In genomic region chr12:53645191-53645590, GRCh38 we compare ENCODE assay signal across 16 cellular contexts.
"Had no signal": no experiment of that assay in that cellular context is flagged by ENCODE, and none has a peak within 500 bp of the region (broad histone marks: within the 10 kb centered on the region; RNA-seq: fewer than 3 reads in every experiment).

No MANE protein-coding gene starts in this region.

- H3K4me3 Mint-ChIP-seq: activated CD4-positive, alpha-beta T cell treated with anti-CD3 and anti-CD28 coated beads, Interleukin-2, amount 10 ng/mL, durations not matched to agents 7 days and 5 days; activated T-cell treated with anti-CD3 and anti-CD28 coated beads, Interleukin-2, amount 50 U/mL, for 4 hours; endodermal cell; nephron; stimulated activated naive B cell treated with anti-CD40 and anti-IgM and Interleukin-4, amounts not matched to agents 10 μg/mL and 1 μg/mL and 100 μg/mL, for 72 hours had no signal

- H3K4me1 ChIP-seq: gastrocnemius medialis, upper lobe of left lung had no signal

- H3K27me3 ChIP-seq: dorsolateral prefrontal cortex, gastrocnemius medialis, upper lobe of left lung had no signal

- H3K27me3 Mint-ChIP-seq: stimulated activated naive B cell treated with anti-CD40 and anti-IgM and Interleukin-4, amounts not matched to agents 10 μg/mL and 1 μg/mL and 100 μg/mL, for 72 hours had no signal

- H3K27ac ChIP-seq: dorsolateral prefrontal cortex, epithelial cell of prostate, gastrocnemius medialis, thoracic aorta, upper lobe of left lung had no signal

- H3K9me3 ChIP-seq: gastrocnemius medialis, thoracic aorta, upper lobe of left lung had no signal

- H3K27ac Mint-ChIP-seq: activated CD4-positive, alpha-beta T cell treated with anti-CD3 and anti-CD28 coated beads, Interleukin-2, amount 10 ng/mL, durations not matched to agents 7 days and 5 days; endodermal cell; nephron; stimulated activated naive B cell treated with anti-CD40 and anti-IgM and Interleukin-4, amounts not matched to agents 10 μg/mL and 1 μg/mL and 100 μg/mL, for 72 hours had no signal

- H3K36me3 ChIP-seq: gastrocnemius medialis, thoracic aorta, upper lobe of left lung had no signal

- H3K4me1 Mint-ChIP-seq: activated CD4-positive, alpha-beta T cell treated with anti-CD3 and anti-CD28 coated beads, Interleukin-2, amount 10 ng/mL, durations not matched to agents 7 days and 5 days; endodermal cell; stimulated activated naive B cell treated with anti-CD40 and anti-IgM and Interleukin-4, amounts not matched to agents 10 μg/mL and 1 μg/mL and 100 μg/mL, for 72 hours had no signal

- FAIRE-seq: keratinocyte had no signal

- H3K9me3 Mint-ChIP-seq: activated CD4-positive, alpha-beta T cell treated with anti-CD3 and anti-CD28 coated beads, Interleukin-2, amount 10 ng/mL, durations not matched to agents 7 days and 5 days; activated T-cell treated with anti-CD3 and anti-CD28 coated beads, Interleukin-2, amount 50 U/mL, for 4 hours; stimulated activated naive B cell treated with anti-CD40 and anti-IgM and Interleukin-4, amounts not matched to agents 10 μg/mL and 1 μg/mL and 100 μg/mL, for 72 hours had no signal

- H3K4me3 ChIP-seq: dorsolateral prefrontal cortex, gastrocnemius medialis, thoracic aorta, upper lobe of left lung had no signal

- DNase-seq: activated CD4-positive, alpha-beta T cell treated with anti-CD3 and anti-CD28 coated beads, Interleukin-2, amount 10 ng/mL, durations not matched to agents 7 days and 5 days; activated CD8-positive, alpha-beta memory T cell treated with anti-CD3 and anti-CD28 coated beads, Interleukin-2, amount 50 U/mL, for 4 hours; activated effector memory CD4-positive, alpha-beta T cell treated with Interleukin-2 at 50 U/mL for 16 hours; activated naive CD4-positive, alpha-beta T cell treated with anti-CD3 and anti-CD28 coated beads, Interleukin-2, amount 50 U/mL, for 16 hours; activated T-cell treated with anti-CD3 and anti-CD28 coated beads, Interleukin-2, amount 50 U/mL, for 4 hours; dorsolateral prefrontal cortex; endodermal cell; gastrocnemius medialis; head of caudate nucleus; midbrain; stimulated activated naive B cell treated with anti-CD40 and anti-IgM and Interleukin-4, amounts not matched to agents 10 μg/mL and 1 μg/mL and 100 μg/mL, for 72 hours; upper lobe of left lung had no signal
